1 cellular context compared by ENCODE assay signal in the genomic region with DNA sequence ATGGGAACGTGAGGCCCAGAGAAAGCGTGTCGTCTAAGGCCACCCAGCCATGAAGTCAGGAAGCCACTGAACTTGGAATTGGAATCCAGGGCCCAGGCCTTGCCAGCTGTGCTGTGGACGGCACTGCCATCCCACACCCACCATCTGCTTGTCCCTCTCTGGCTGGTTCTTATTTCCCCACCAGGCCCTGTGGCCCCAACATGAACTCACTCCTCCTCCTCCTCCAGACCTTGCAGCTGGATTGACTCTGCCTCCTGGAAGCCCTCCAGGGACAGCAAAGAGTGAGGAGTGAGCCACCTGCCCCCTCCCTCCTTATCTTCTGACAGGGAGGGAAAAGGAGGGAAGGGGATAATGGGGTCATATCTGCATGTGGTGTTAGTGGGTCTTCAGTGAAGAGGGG.
TF ChIP-seq lines count a peak whose summit lies in the region.

No MANE protein-coding gene starts in this region.

TF ChIP-seq in K562, 482 proteins besides CTCF, POLR2A, EP300 and RAD21:
- TF ChIP-seq ZFP36 (IDR thresholded peaks at IDR 0.05; ENCODE audit: low read depth, low read length, partially characterized antibody), result peak; percentile 75
- TF ChIP-seq, protein P1, sequence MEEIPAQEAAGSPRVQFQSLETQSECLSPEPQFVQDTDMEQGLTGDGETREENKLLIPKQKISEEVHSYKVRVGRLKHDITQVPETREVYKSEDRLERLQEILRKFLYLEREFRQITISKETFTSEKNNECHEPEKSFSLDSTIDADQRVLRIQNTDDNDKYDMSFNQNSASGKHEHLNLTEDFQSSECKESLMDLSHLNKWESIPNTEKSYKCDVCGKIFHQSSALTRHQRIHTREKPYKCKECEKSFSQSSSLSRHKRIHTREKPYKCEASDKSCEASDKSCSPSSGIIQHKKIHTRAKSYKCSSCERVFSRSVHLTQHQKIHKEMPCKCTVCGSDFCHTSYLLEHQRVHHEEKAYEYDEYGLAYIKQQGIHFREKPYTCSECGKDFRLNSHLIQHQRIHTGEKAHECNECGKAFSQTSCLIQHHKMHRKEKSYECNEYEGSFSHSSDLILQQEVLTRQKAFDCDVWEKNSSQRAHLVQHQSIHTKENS (CRISPR knock-in tag; IDR thresholded peaks at IDR 0.05), result no peak
